In genomic region chr13:73781384-73781783, GRCh38 we compare ENCODE assay signal across 33 cellular contexts.
"Had no signal": no experiment of that assay in that cellular context is flagged by ENCODE, and none has a peak within 500 bp of the region (broad histone marks: within the 10 kb centered on the region; RNA-seq: fewer than 3 reads in every experiment).

No MANE protein-coding gene starts in this region.

- H3K4me1 Mint-ChIP-seq: activated B cell treated with CpG ODN at 0.5 μM for 24 hours had no signal

- H3K27ac ChIP-seq: body of pancreas, breast epithelium, SJCRH30, VCaP had no signal

- H3K4me3 ChIP-seq: body of pancreas, breast epithelium, MG63, SJCRH30 had no signal

- ATAC-seq: activated CD8-positive, alpha-beta T cell treated with anti-CD3 and anti-CD28 coated beads for 36 hours; activated T-cell treated with anti-CD3 and anti-CD28 coated beads, Interleukin-2, amount 50 U/mL, for 72 hours; activated T-helper 17 cell treated with anti-CD3 and anti-CD28 coated beads, Interleukin-2, amount 50 U/mL, for 72 hours; body of pancreas; Panc1 had no signal

- H3K27ac Mint-ChIP-seq: activated B cell treated with CpG ODN at 0.5 μM for 24 hours; activated CD8-positive, alpha-beta T cell treated with anti-CD3 and anti-CD28 coated beads for 36 hours; activated naive CD8-positive, alpha-beta T cell treated with anti-CD3 and anti-CD28 coated beads for 36 hours; activated T-cell treated with anti-CD3 and anti-CD28 coated beads, Interleukin-2, amount 50 U/mL, for 72 hours; activated T-helper 17 cell treated with anti-CD3 and anti-CD28 coated beads, Interleukin-2, amount 50 U/mL, for 72 hours had no signal

- H3K9me3 Mint-ChIP-seq: activated B cell treated with CpG ODN at 0.5 μM for 24 hours had no signal

- H3K9me3 ChIP-seq: body of pancreas, breast epithelium, MG63, SJCRH30 had no signal

- DNase-seq: activated B cell treated with CpG ODN at 0.5 μM for 24 hours; activated CD4-positive, alpha-beta T cell treated with anti-CD3 and anti-CD28 coated beads for 4 hours; activated CD4-positive, alpha-beta T cell treated with anti-CD3 and anti-CD28 coated beads, Interleukin-2, amount 50 U/mL, for 4 hours; activated CD4-positive, CD25-positive, alpha-beta regulatory T cell treated with anti-CD3 and anti-CD28 coated beads, Interleukin-2, amount 50 U/mL, for 72 hours; activated CD8-positive, alpha-beta T cell treated with anti-CD3 and anti-CD28 coated beads for 36 hours; activated effector memory CD4-positive, alpha-beta T cell treated with anti-CD3 and anti-CD28 coated beads, Interleukin-2, amount 50 U/mL, for 16 hours; activated naive CD4-positive, alpha-beta T cell; activated naive CD4-positive, alpha-beta T cell treated with anti-CD3 and anti-CD28 coated beads, Interleukin-2, amount 50 U/mL, for 16 hours; activated naive CD8-positive, alpha-beta T cell treated with anti-CD3 and anti-CD28 coated beads for 36 hours; activated T-cell treated with anti-CD3 and anti-CD28 coated beads, Interleukin-2, amount 50 U/mL, for 1 hour; activated T-cell treated with anti-CD3 and anti-CD28 coated beads, Interleukin-2, amount 50 U/mL, for 72 hours; body of pancreas; Karpas-422; MG63; NCI-H1048; NCI-H1105 treated with DMSO at 0.1 percent for 48 hours; NCI-H1436; NCI-H1694; NCI-H1930; NCI-H2081 treated with DMSO at 0.1 percent for 48 hours; NCI-H226; NCI-H446 treated with DMSO at 0.1 percent for 48 hours; NCI-H524; SHP77; SJCRH30; SW 1271; T-helper 1 cell; T-helper 2 cell; T-helper 9 cell had no signal

- H3K27me3 Mint-ChIP-seq: activated B cell treated with CpG ODN at 0.5 μM for 24 hours; activated CD8-positive, alpha-beta T cell treated with anti-CD3 and anti-CD28 coated beads for 36 hours; activated naive CD8-positive, alpha-beta T cell treated with anti-CD3 and anti-CD28 coated beads for 36 hours; activated T-helper 17 cell treated with anti-CD3 and anti-CD28 coated beads, Interleukin-2, amount 50 U/mL, for 72 hours had no signal

- H3K36me3 ChIP-seq: breast epithelium, MG63, SJCRH30 had no signal

- H3K4me3 Mint-ChIP-seq: activated B cell treated with CpG ODN at 0.5 μM for 24 hours; activated CD8-positive, alpha-beta T cell treated with anti-CD3 and anti-CD28 coated beads for 36 hours; activated naive CD8-positive, alpha-beta T cell treated with anti-CD3 and anti-CD28 coated beads for 36 hours; activated T-cell treated with anti-CD3 and anti-CD28 coated beads, Interleukin-2, amount 50 U/mL, for 72 hours; activated T-helper 17 cell treated with anti-CD3 and anti-CD28 coated beads, Interleukin-2, amount 50 U/mL, for 72 hours had no signal
